10 cellular contexts compared by ENCODE assay signal in genomic region chr15:28885289-28885629, GRCh38. TPM values are rescaled to one million over a fixed set of nuclear protein-coding genes. Genes with fewer than 3 reads are reported as not detected.
DNase-seq lines count a peak whose midpoint lies in the region; ATAC-seq, FAIRE-seq and TF ChIP-seq lines count a peak whose summit lies in the region.
"Had no signal": no experiment of that assay in that cellular context is flagged by ENCODE, and none has a peak within 500 bp of the region (broad histone marks: within the 10 kb centered on the region; RNA-seq: fewer than 3 reads in every experiment).

No MANE protein-coding gene starts in this region.

- FAIRE-seq in kidney (lab: Jason Lieb, UNC), result no peak

- intact Hi-C loops in kidney (cut with DNase I), result no loop called here

- no peaks in the 10 kb centered on the region for H3K27me3 Mint-ChIP-seq in activated T-cell treated with anti-CD3 and anti-CD28 coated beads, Interleukin-2, amount 50 U/mL, for 4 hours (ENCODE audit: low read depth)

- no peak for TF ChIP-seq CTCF in kidney (IDR thresholded peaks at IDR 0.05; ENCODE audit: borderline replicate concordance, extremely low read depth, insufficient read depth)

- WGBS in thymus, result 14% methylated on average over 24 of the region's 24 CpGs

- H3K4me3 ChIP-seq in kidney (ENCODE audit: low read length in 2 of 2) (no peak overlapping the region), thymus (ENCODE audit: low read length) (peak overlapping the region; percentile 72)
- H3K4me3 ChIP-seq: PC-9 had no signal

- no peaks in the 10 kb centered on the region for H3K36me3 Mint-ChIP-seq in activated T-cell treated with anti-CD3 and anti-CD28 coated beads, Interleukin-2, amount 50 U/mL, for 4 hours (ENCODE audit: insufficient read depth)

- H3K4me1 ChIP-seq in kidney (ENCODE audit: control insufficient read depth in 1 of 2, insufficient read depth in 1 of 2, low read depth in 1 of 2, low read length in 2 of 2), result no peaks in the 10 kb centered on the region
- peaks cover 9% of the 10 kb centered on the region for H3K4me1 ChIP-seq in thymus (ENCODE audit: control insufficient read depth, insufficient read depth, low read length)

- no peaks in the 10 kb centered on the region for H3K36me3 ChIP-seq in kidney (ENCODE audit: control insufficient read depth in 1 of 2, insufficient read depth in 2 of 2, low read length in 2 of 2)
- H3K36me3 ChIP-seq in thymus (ENCODE audit: control insufficient read depth, insufficient read depth), result no peaks in the 10 kb centered on the region

- H3K9me3 Mint-ChIP-seq in activated T-cell treated with anti-CD3 and anti-CD28 coated beads, Interleukin-2, amount 50 U/mL, for 4 hours, result no peaks in the 10 kb centered on the region

- peaks cover 39% of the 10 kb centered on the region for H3K4me1 Mint-ChIP-seq in activated T-cell treated with anti-CD3 and anti-CD28 coated beads, Interleukin-2, amount 50 U/mL, for 4 hours (ENCODE audit: low read depth)

- peak overlapping the region; percentile 73 for H3K4me3 Mint-ChIP-seq in activated T-cell treated with anti-CD3 and anti-CD28 coated beads, Interleukin-2, amount 50 U/mL, for 4 hours

- H3K27me3 ChIP-seq in thymus (ENCODE audit: control insufficient read depth, insufficient read depth), result peaks cover 14% of the 10 kb centered on the region

- no peak overlapping the region for H3K9ac ChIP-seq in kidney (ENCODE audit: low read length in 2 of 2)

- H3K27ac ChIP-seq in angular gyrus (ENCODE audit: low read depth, low read length) (peak overlapping the region; percentile 48), kidney (ENCODE audit: low read depth in 2 of 2, low read length in 2 of 2) (no peak overlapping the region), thymus (ENCODE audit: low read depth) (peak overlapping the region; percentile 26)
- H3K27ac ChIP-seq: PC-9 had no signal

- H3K9me3 ChIP-seq in kidney (ENCODE audit: control insufficient read depth in 1 of 2, low read length in 2 of 2) (no peaks in the 10 kb centered on the region), thymus (ENCODE audit: control insufficient read depth) (no peaks in the 10 kb centered on the region)

- no peak for ATAC-seq in activated T-cell treated with anti-CD3 and anti-CD28 coated beads, Interleukin-2, amount 50 U/mL, for 4 hours
- no peak for ATAC-seq in HG03196 (IDR thresholded peaks at IDR 0.05; ENCODE audit: unreplicated experiment)

- DNase-seq in activated T-cell treated with anti-CD3 and anti-CD28 coated beads, Interleukin-2, amount 50 U/mL, for 4 hours, result peak; percentile 19
- no peak for DNase-seq in activated T-cell treated with anti-CD3 and anti-CD28 coated beads, Interleukin-2, amount 50 U/mL, for 1 hour
- DNase-seq in kidney (peak; percentile 66), C1 segment of cervical spinal cord (lab: John Stamatoyannopoulos, UW) (no peak), NCI-H2029 (lab: John Stamatoyannopoulos, UW) (no peak)
- DNase-seq: PC-9 had no signal

RNA-seq across cellular contexts. Expression of gene APBA2, which starts 0.5 kb away (rescaled TPM):
- total RNA-seq in activated T-cell treated with anti-CD3 and anti-CD28 coated beads, Interleukin-2, amount 50 U/mL, for 4 hours, result 10 to 100 TPM; 11.0 to 14.7 (median 14.5) TPM
- 6.1 TPM for total RNA-seq in kidney
- polyA plus RNA-seq in kidney (ENCODE audit: insufficient read depth, low read depth, low replicate concordance) (1.0 TPM), thymus (15.3 TPM)
- total RNA-seq: PC-9 had no signal

RNA-seq across cellular contexts. Expression of gene GOLGA6L7, which starts 36.8 kb away (rescaled TPM):
- total RNA-seq in activated T-cell treated with anti-CD3 and anti-CD28 coated beads, Interleukin-2, amount 50 U/mL, for 4 hours, result not detected
- total RNA-seq in kidney, result not detected
- polyA plus RNA-seq in kidney (ENCODE audit: insufficient read depth, low read depth, low replicate concordance) (not detected), thymus (0.05 TPM)
- total RNA-seq: liver, PC-9 had no signal
- polyA plus RNA-seq: liver had no signal

Comparison
In these comparisons a context has a peak if more than half of its experiments do, and no peak if none do; other contexts are left out.
1. DNase-seq: peak in activated T-cell treated with anti-CD3 and anti-CD28 coated beads, Interleukin-2, amount 50 U/mL, for 4 hours (single experiment) and kidney (single experiment); none in activated T-cell treated with anti-CD3 and anti-CD28 coated beads, Interleukin-2, amount 50 U/mL, for 1 hour (single experiment), C1 segment of cervical spinal cord (0 of 14) and NCI-H2029 (single experiment).
2. H3K27ac ChIP-seq: peak in angular gyrus (single experiment) and thymus (single experiment); none in kidney (0 of 2).